Comparison of ENCODE assay signal across 9 cellular contexts in the genomic region with DNA sequence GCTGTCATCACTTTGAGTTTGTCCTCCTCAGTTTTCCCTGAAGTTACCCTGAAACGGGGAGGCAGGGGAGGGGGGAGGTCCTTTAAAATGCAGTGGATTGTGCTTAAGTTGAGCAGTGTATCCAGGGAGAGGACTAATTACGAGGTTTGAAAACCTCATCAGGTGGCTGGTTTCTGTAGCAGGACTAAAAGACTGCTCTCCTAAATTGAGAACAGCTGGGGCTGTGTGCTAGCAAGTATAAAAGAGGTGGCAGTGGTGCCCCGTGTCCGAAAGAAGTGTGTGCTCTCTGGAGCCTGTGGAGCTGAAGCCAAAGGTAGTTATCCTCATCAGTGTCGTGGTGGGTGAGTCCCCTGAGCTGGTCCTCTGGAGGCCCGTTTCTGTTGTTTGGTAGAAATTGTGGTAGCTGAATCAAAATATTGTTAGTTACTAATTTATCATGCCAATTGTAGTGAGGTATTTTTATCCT.
"Had no signal": no experiment of that assay in that cellular context is flagged by ENCODE, and none has a peak within 500 bp of the region (broad histone marks: within the 10 kb centered on the region; RNA-seq: fewer than 3 reads in every experiment).

No MANE protein-coding gene starts in this region.

- H3K27ac ChIP-seq: adrenal gland, parathyroid adenoma, right atrium auricular region, tibial artery had no signal

- H3K9me3 ChIP-seq: adrenal gland, right atrium auricular region, tibial artery had no signal

- H3K27me3 ChIP-seq: adrenal gland, right atrium auricular region, tibial artery had no signal

- DNase-seq: activated naive CD4-positive, alpha-beta T cell treated with anti-CD3 and anti-CD28 coated beads, Interleukin-2, amount 50 U/mL, for 16 hours; adrenal gland; cerebellar nuclear complex; endodermal cell; tibial artery had no signal

- H3K4me1 ChIP-seq: adrenal gland, parathyroid adenoma had no signal

- ATAC-seq: activated CD4-positive, CD25-positive, alpha-beta regulatory T cell treated with anti-CD3 and anti-CD28 coated beads, Interleukin-2, amount 50 U/mL, for 24 hours had no signal

- H3K4me3 ChIP-seq: adrenal gland, right atrium auricular region, smooth muscle cell, tibial artery had no signal

- H3K36me3 ChIP-seq: adrenal gland, right atrium auricular region, tibial artery had no signal
